Comparison of ENCODE assay signal across 22 cellular contexts in genomic region chr20:9022361-9022760, GRCh38. TPM values are rescaled to one million over a fixed set of nuclear protein-coding genes. Genes with fewer than 3 reads are reported as not detected.
"Had no signal": no experiment of that assay in that cellular context is flagged by ENCODE, and none has a peak within 500 bp of the region (broad histone marks: within the 10 kb centered on the region; RNA-seq: fewer than 3 reads in every experiment).

No MANE protein-coding gene starts in this region.

- H3K4me3 ChIP-seq: adrenal gland, ascending aorta, colonic mucosa, dorsolateral prefrontal cortex, esophagus squamous epithelium, gastroesophageal sphincter, lung, transverse colon, vagina had no signal

- H3K27me3 ChIP-seq: adrenal gland, ascending aorta, colonic mucosa, esophagus squamous epithelium, gastroesophageal sphincter, transverse colon, vagina had no signal

- DNase-seq: activated CD4-positive, alpha-beta T cell treated with anti-CD3 and anti-CD28 coated beads, Interleukin-2, amount 50 U/mL, for 1 hour; activated CD4-positive, CD25-positive, alpha-beta regulatory T cell treated with anti-CD3 and anti-CD28 coated beads, Interleukin-2, amount 50 U/mL, for 72 hours; activated CD8-positive, alpha-beta T cell treated with anti-CD3 and anti-CD28 coated beads, Interleukin-2, amount 10 ng/mL, durations not matched to agents 7 days and 5 days; activated naive CD4-positive, alpha-beta T cell; adrenal gland; colonic mucosa; dorsolateral prefrontal cortex; effector memory CD8-positive, alpha-beta T cell; esophagus squamous epithelium; kidney; naive thymus-derived CD8-positive, alpha-beta T cell; retina; small intestine; T-cell; transverse colon had no signal

- H3K9me3 ChIP-seq: adrenal gland, ascending aorta, colonic mucosa, esophagus squamous epithelium, gastroesophageal sphincter, transverse colon, vagina had no signal

- H3K36me3 ChIP-seq: adrenal gland, ascending aorta, colonic mucosa, esophagus squamous epithelium, gastroesophageal sphincter, transverse colon, vagina had no signal

- H3K4me1 ChIP-seq: adrenal gland, ascending aorta, colonic mucosa, esophagus squamous epithelium, gastroesophageal sphincter, transverse colon, vagina had no signal

- ATAC-seq: activated CD8-positive, alpha-beta T cell treated with anti-CD3 and anti-CD28 coated beads, Interleukin-2, amount 10 ng/mL, durations not matched to agents 7 days and 5 days; activated T-helper 17 cell treated with anti-CD3 and anti-CD28 coated beads, Interleukin-2, amount 50 U/mL, for 72 hours; effector memory CD8-positive, alpha-beta T cell; gastroesophageal sphincter; naive thymus-derived CD8-positive, alpha-beta T cell; stimulated activated memory B cell treated with anti-CD40 and anti-IgM and Interleukin-4, amounts not matched to agents 10 μg/mL and 1 μg/mL and 100 μg/mL, for 72 hours; T-cell had no signal

- H3K27ac ChIP-seq: adrenal gland, ascending aorta, colonic mucosa, dorsolateral prefrontal cortex, esophagus squamous epithelium, gastroesophageal sphincter, transverse colon, vagina, VCaP had no signal

RNA-seq across cellular contexts. Expression of gene PLCB4, which starts 46.5 kb away (rescaled TPM):
- total RNA-seq: activated CD8-positive, alpha-beta T cell treated with anti-CD3 and anti-CD28 coated beads, Interleukin-2, amount 10 ng/mL, durations not matched to agents 7 days and 5 days; activated T-helper 17 cell treated with anti-CD3 and anti-CD28 coated beads, Interleukin-2, amount 50 U/mL, for 72 hours; naive thymus-derived CD8-positive, alpha-beta T cell had no signal
